In the genomic region with DNA sequence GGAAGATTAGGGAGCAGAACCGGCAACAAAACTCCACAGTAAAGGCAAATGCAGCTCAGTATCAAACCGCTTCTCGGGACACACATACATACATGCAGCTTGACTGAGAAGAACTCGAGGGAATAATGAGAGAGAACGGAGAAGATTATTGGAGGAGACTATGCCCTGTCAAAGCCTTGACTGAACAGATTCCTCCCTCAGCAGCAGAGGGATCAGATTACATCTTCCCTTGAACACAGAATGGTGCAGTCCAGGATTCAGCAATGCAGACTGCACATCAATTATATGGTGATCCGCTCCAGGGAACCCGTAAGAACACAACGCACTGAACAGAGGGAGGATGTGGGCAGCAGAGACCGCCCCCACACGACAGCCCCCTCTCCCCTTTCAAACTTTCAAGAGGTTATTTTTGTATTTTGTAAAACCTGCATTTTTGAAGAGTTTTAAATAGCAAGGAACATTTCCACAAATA, we compare ENCODE assay signal across 8 cellular contexts.
DNase-seq lines count a peak whose midpoint lies in the region; ATAC-seq, FAIRE-seq and TF ChIP-seq lines count a peak whose summit lies in the region.

No MANE protein-coding gene starts in this region.

- H3K36me3 ChIP-seq in IMR-90 (ENCODE audit: control insufficient read depth, insufficient read depth, low read length) = no peaks in the 10 kb centered on the region
- H3K36me3 ChIP-seq in lung (ENCODE audit: control insufficient read depth in 2 of 2, insufficient read depth in 2 of 2, low read length in 2 of 2) = no peaks in the 10 kb centered on the region
- H3K36me3 ChIP-seq in testis (ENCODE audit: low read depth, missing control alignments) = no peaks in the 10 kb centered on the region

- CTCF ChIA-PET in IMR-90 (lab: Yijun Ruan, JAX) = interaction anchor here (0.6 kb wide), 1 partner anchor 30 kb away, joined by 6 read pairs; no protein-coding TSS in a partner anchor

- H3K27me3 ChIP-seq in IMR-90 (ENCODE audit: control insufficient read depth, insufficient read depth, low read length) = no peaks in the 10 kb centered on the region
- no peaks in the 10 kb centered on the region for H3K27me3 ChIP-seq in dorsolateral prefrontal cortex
- no peaks in the 10 kb centered on the region for H3K27me3 ChIP-seq in lung (ENCODE audit: control insufficient read depth, insufficient read depth)
- H3K27me3 ChIP-seq in testis = no peaks in the 10 kb centered on the region

- no peak overlapping the region for H2AK5ac ChIP-seq in IMR-90 (ENCODE audit: low read depth, low read length)

- no peak for TF ChIP-seq CTCF in IMR-90 (conservative IDR thresholded peaks at IDR 0.05; ENCODE audit: low read depth, low read length)
- peak in 3 of 56 donors; percentile 7 to 19 (median 15) for TF ChIP-seq CTCF in dorsolateral prefrontal cortex (IDR thresholded peaks at IDR 0.05 in 54 of 56, conservative IDR thresholded peaks at IDR 0.05 in 2 of 56; ENCODE audit: low read depth in 1 of 56, partially characterized antibody in 56 of 56)
- TF ChIP-seq CTCF in lung (IDR thresholded peaks at IDR 0.05; ENCODE audit: control extremely low read depth, extremely low read depth) = no peak
- no peak for TF ChIP-seq CTCF in testis (IDR thresholded peaks at IDR 0.05)

- no peaks in the 10 kb centered on the region for H3K9me3 ChIP-seq in IMR-90 (ENCODE audit: control insufficient read depth, insufficient read depth, low read length)
- H3K9me3 ChIP-seq in lung (ENCODE audit: control insufficient read depth in 2 of 2, insufficient read depth in 1 of 2, low read length in 1 of 2) = no peaks in the 10 kb centered on the region
- no peaks in the 10 kb centered on the region for H3K9me3 ChIP-seq in testis

- peak overlapping the region; percentile 49; the same call in 1 of the 2 replicates for H3K14ac ChIP-seq in IMR-90 (replicated peaks; ENCODE audit: low read depth, low read length)

- POLR2A ChIA-PET in IMR-90 (lab: Charles Lee; ENCODE audit: unreplicated experiment) = interaction anchor here (0.5 kb wide), 1 partner anchor 1057 kb away, joined by 4 read pairs; no protein-coding TSS in a partner anchor

- peak overlapping the region in 1 of 2 experiments; percentile 6; a peak in 1 of 4 replicates for H4K8ac ChIP-seq in IMR-90 (ENCODE audit: low read depth in 2 of 2, low read length in 2 of 2)

- H3K56ac ChIP-seq in IMR-90 (ENCODE audit: extremely low read depth, insufficient read depth, low read length) = peak overlapping the region; percentile 69; the same call in 1 of the 2 replicates

- TF ChIP-seq POLR2A in IMR-90 (IDR thresholded peaks at IDR 0.05; ENCODE audit: low read depth, low read length) (peak; percentile 70; the same call in 1 of the 2 replicates), testis (IDR thresholded peaks at IDR 0.05) (no peak)

- H3K4me1 ChIP-seq in IMR-90 (ENCODE audit: control insufficient read depth, insufficient read depth, low read length) = 0 out of 2 replicates have a peak, but pooled peaks cover 2% of the 10 kb centered on the region
- H3K4me1 ChIP-seq in lung (ENCODE audit: control insufficient read depth in 2 of 2, insufficient read depth in 2 of 2, low read length in 2 of 2) = no peaks in the 10 kb centered on the region
- H3K4me1 ChIP-seq in testis = peaks cover 6% of the 10 kb centered on the region

- H3K4me2 ChIP-seq in IMR-90 (ENCODE audit: low read depth, low read length) = peak overlapping the region; percentile 87

- FAIRE-seq in RCC 7860 (lab: Jason Lieb, UNC) = peak; percentile 83

- intact Hi-C loops in IMR-90 (cut with micrococcal nuclease) (loop anchor here (5.0 to 10.0 kb wide), 4 partner anchors 35 to 1228 kb away; no protein-coding TSS in a partner anchor), dorsolateral prefrontal cortex (cut with DNase I) (loop anchor here in 1 of 2 donors (10.0 kb wide), 1 partner anchor 248 kb away; no protein-coding TSS in a partner anchor), testis (cut with DNase I; ENCODE audit: low total_unique reads) (no loop called here)

- 0 out of 2 replicates have a peak, but pooled peaks have one; percentile 4 for TF ChIP-seq RAD21 in IMR-90 (IDR thresholded peaks at IDR 0.05; ENCODE audit: low read length)

- peak overlapping the region; percentile 15 for H3K18ac ChIP-seq in IMR-90 (ENCODE audit: low read depth, low read length)

- peak overlapping the region; percentile 28 for H3K23ac ChIP-seq in IMR-90 (ENCODE audit: low read depth, low read length)

- peak overlapping the region; percentile 38; the same call in 1 of the 2 replicates for H2BK120ac ChIP-seq in IMR-90 (ENCODE audit: low read depth, low read length)

- no peaks in the 10 kb centered on the region for H4K20me1 ChIP-seq in IMR-90 (ENCODE audit: insufficient read depth, low read length)

- no peak overlapping the region for H2BK15ac ChIP-seq in IMR-90 (ENCODE audit: low read depth, low read length)

- no CpG with 5 or more reads among the region's 10 CpGs for WGBS in IMR-90 (ENCODE audit: extremely low coverage in 2 of 2, insufficient read length in 1 of 2), 2 experiments
- WGBS in lung, 2 donors = 44 to 61% methylated on average over 10 of the region's 10 CpGs
- 16 to 18% methylated on average over 10 of the region's 10 CpGs for WGBS in testis, 2 donors

- in situ Hi-C loops in IMR-90 (cut with MboI; ENCODE audit: low sequenced_read_pairs) = no loop called here

- ATAC-seq in GM21423 (IDR thresholded peaks at IDR 0.05; ENCODE audit: unreplicated experiment) = peak; percentile 68
- peak; percentile 99 for ATAC-seq in IMR-90 (ENCODE audit: low read depth)
- peak; percentile 83 for ATAC-seq in lung (ENCODE audit: insufficient read depth, low FRiP score)

- no peak overlapping the region for H2AK9ac ChIP-seq in IMR-90 (replicated peaks; ENCODE audit: low read depth, low read length, poor library complexity)

- peaks cover 0 to 7% of the 10 kb centered on the region in 2 experiments; a peak in 1 of 4 replicates for H3K79me1 ChIP-seq in IMR-90 (ENCODE audit: low read depth in 1 of 2, low read length in 2 of 2)

- no TSS peak for BruUV-seq in IMR-90 (replicated peaks; lab: Mats Ljungman, UMichigan)

- H4K5ac ChIP-seq in IMR-90 (ENCODE audit: low read depth, low read length) = no peak overlapping the region

- peak overlapping the region; percentile 63 for H3K4me3 ChIP-seq in IMR-90 (ENCODE audit: insufficient read depth, low read depth, low read length)
- H3K4me3 ChIP-seq in dorsolateral prefrontal cortex = peak overlapping the region; percentile 14 to 78 (median 61)
- H3K4me3 ChIP-seq in lung = no peak overlapping the region
- H3K4me3 ChIP-seq in testis = peak overlapping the region; percentile 33 to 42

- H4K91ac ChIP-seq in IMR-90 (ENCODE audit: insufficient read depth, low read depth, low read length) = peak overlapping the region; percentile 16; the same call in 1 of the 2 replicates

- H2AFZ ChIP-seq in IMR-90 (replicated peaks; ENCODE audit: low read length, poor library complexity) = peak overlapping the region; percentile 64

- dilution Hi-C loops in IMR-90 (cut with HindIII; ENCODE audit: low sequenced_read_pairs, unreplicated experiment) = no loop called here

- H3K27ac ChIP-seq in IMR-90 (ENCODE audit: insufficient read depth, low read length) (peak overlapping the region; percentile 59; the same call in 1 of the 2 replicates), dorsolateral prefrontal cortex (peak overlapping the region in 57 of 59 donors; percentile 7 to 92 (median 77)), lung (ENCODE audit: low read depth in 1 of 2, low read length in 1 of 2) (peak overlapping the region; percentile 3 to 55), testis (peak overlapping the region in 1 of 2 donors; percentile 71)

- peak overlapping the region; percentile 66 for H2BK5ac ChIP-seq in IMR-90 (ENCODE audit: low read depth, low read length, poor library complexity, severe bottlenecking)

- H2BK20ac ChIP-seq in IMR-90 (ENCODE audit: low read depth, low read length) = no peak overlapping the region

- peak overlapping the region; percentile 87 for H3K9ac ChIP-seq in IMR-90 (ENCODE audit: low read depth, low read length)

- peak overlapping the region; percentile 58 for H3K4ac ChIP-seq in IMR-90 (ENCODE audit: low read depth, low read length)

- H3K9me1 ChIP-seq in IMR-90 (ENCODE audit: insufficient read depth, low read length) = no peaks in the 10 kb centered on the region

- DNase-seq in DMS114 treated with DMSO at 0.1 percent for 48 hours (lab: John Stamatoyannopoulos, UW; ENCODE audit: unreplicated experiment) (peak; percentile 21), IMR-90 (peak; percentile 97), RCC 7860 (ENCODE audit: low spot score) (peak; percentile 70), dorsolateral prefrontal cortex (peak in 9 of 10 donors; percentile 33 to 79 (median 50)), lung (ENCODE audit: low spot score) (peak; percentile 37), testis (peak; percentile 63), HuH-7.5 (ENCODE audit: low spot score) (no peak)

TF ChIP-seq in IMR-90, 13 proteins besides CTCF, POLR2A, EP300 and RAD21:
- TF ChIP-seq CEBPB (IDR thresholded peaks at IDR 0.05; ENCODE audit: low read depth, low read length) = peak; percentile 29; the same call in 1 of the 2 replicates
- TF ChIP-seq BHLHE40 (IDR thresholded peaks at IDR 0.05; ENCODE audit: low read depth, low read length) = peak; percentile 86
- TF ChIP-seq, protein P1, sequence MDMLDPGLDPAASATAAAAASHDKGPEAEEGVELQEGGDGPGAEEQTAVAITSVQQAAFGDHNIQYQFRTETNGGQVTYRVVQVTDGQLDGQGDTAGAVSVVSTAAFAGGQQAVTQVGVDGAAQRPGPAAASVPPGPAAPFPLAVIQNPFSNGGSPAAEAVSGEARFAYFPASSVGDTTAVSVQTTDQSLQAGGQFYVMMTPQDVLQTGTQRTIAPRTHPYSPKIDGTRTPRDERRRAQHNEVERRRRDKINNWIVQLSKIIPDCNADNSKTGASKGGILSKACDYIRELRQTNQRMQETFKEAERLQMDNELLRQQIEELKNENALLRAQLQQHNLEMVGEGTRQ (IDR thresholded peaks at IDR 0.05; ENCODE audit: low read depth, low read length) = no peak
- peak; percentile 52; the same call in 1 of the 2 replicates for TF ChIP-seq MXI1 (IDR thresholded peaks at IDR 0.05; ENCODE audit: borderline replicate concordance, low read depth, low read length)
